In genomic region chr11:49221112-49221511, GRCh38 we compare ENCODE assay signal across 30 cellular contexts. TPM values are rescaled to one million over a fixed set of nuclear protein-coding genes. Genes with fewer than 3 reads are reported as not detected.
"Had no signal": no experiment of that assay in that cellular context is flagged by ENCODE, and none has a peak within 500 bp of the region (broad histone marks: within the 10 kb centered on the region; RNA-seq: fewer than 3 reads in every experiment).

No MANE protein-coding gene starts in this region.

- H3K4me2 ChIP-seq: SK-N-SH had no signal

- H3K9me3 Mint-ChIP-seq: activated CD4-positive, alpha-beta T cell treated with anti-CD3 and anti-CD28 coated beads, Interleukin-2, amount 10 ng/mL, durations not matched to agents 24 days and 14 days; activated T-helper 17 cell treated with anti-CD3 and anti-CD28 coated beads, Interleukin-2, amount 50 U/mL, for 72 hours; T-helper 1 cell treated with Interleukin-12 subunit alpha and Interleukin-12 subunit beta and Interleukin-4 antibody, amounts not matched to agents 30 μg/mL and 1 μg/mL, for 36 hours; T-helper 2 cell treated with Interferon-gamma antibody and Interleukin-4, amounts not matched to agents 5 μg/mL and 100 μg/mL, for 36 hours had no signal

- H3K27ac Mint-ChIP-seq: activated CD4-positive, alpha-beta T cell treated with anti-CD3 and anti-CD28 coated beads, Interleukin-2, amount 10 ng/mL, durations not matched to agents 24 days and 14 days; activated CD8-positive, alpha-beta T cell treated with anti-CD3 and anti-CD28 coated beads for 36 hours; activated naive CD8-positive, alpha-beta T cell treated with anti-CD3 and anti-CD28 coated beads for 36 hours; activated T-cell treated with anti-CD3 and anti-CD28 coated beads, Interleukin-2, amount 50 U/mL, for 72 hours; activated T-helper 17 cell treated with anti-CD3 and anti-CD28 coated beads, Interleukin-2, amount 50 U/mL, for 72 hours; T-helper 1 cell treated with Interleukin-12 subunit alpha and Interleukin-12 subunit beta and Interleukin-4 antibody, amounts not matched to agents 30 μg/mL and 1 μg/mL, for 36 hours; T-helper 2 cell treated with Interferon-gamma antibody and Interleukin-4, amounts not matched to agents 5 μg/mL and 100 μg/mL, for 36 hours had no signal

- H3K27ac ChIP-seq: brain microvascular endothelial cell, SJCRH30 had no signal

- DNase-seq: activated CD4-positive, alpha-beta T cell treated with anti-CD3 and anti-CD28 coated beads, Interleukin-2, amount 10 ng/mL, durations not matched to agents 24 days and 14 days; activated CD4-positive, alpha-beta T cell treated with anti-CD3 and anti-CD28 coated beads, Interleukin-2, amount 50 U/mL, for 4 hours; activated CD8-positive, alpha-beta T cell treated with anti-CD3 and anti-CD28 coated beads for 36 hours; activated effector memory CD4-positive, alpha-beta T cell treated with anti-CD3 and anti-CD28 coated beads, Interleukin-2, amount 50 U/mL, for 16 hours; activated naive CD4-positive, alpha-beta T cell; activated naive CD4-positive, alpha-beta T cell treated with anti-CD3 and anti-CD28 coated beads, Interleukin-2, amount 50 U/mL, for 16 hours; activated naive CD8-positive, alpha-beta T cell treated with anti-CD3 and anti-CD28 coated beads for 36 hours; activated T-cell treated with anti-CD3 and anti-CD28 coated beads, Interleukin-2, amount 50 U/mL, for 1 hour; activated T-cell treated with anti-CD3 and anti-CD28 coated beads, Interleukin-2, amount 50 U/mL, for 72 hours; amniotic stem cell; aorta; brain microvascular endothelial cell; central memory CD4-positive, alpha-beta T cell; NCI-H1105; NCI-H1417 treated with DMSO at 0.1 percent for 48 hours; NCI-H1930; NCI-H2081 treated with DMSO at 0.1 percent for 48 hours; NCI-H510A; NCI-H748 treated with DMSO at 0.1 percent for 48 hours; NK-92 treated with Interleukin-12 subunit alpha and Interleukin-12 subunit beta, amount 100 ng/mL, for 24 hours; OCI-M1; SJCRH30; SK-N-SH had no signal

- H3K4me1 Mint-ChIP-seq: activated CD4-positive, alpha-beta T cell treated with anti-CD3 and anti-CD28 coated beads, Interleukin-2, amount 10 ng/mL, durations not matched to agents 24 days and 14 days; activated naive CD8-positive, alpha-beta T cell treated with anti-CD3 and anti-CD28 coated beads for 36 hours; activated T-helper 17 cell treated with anti-CD3 and anti-CD28 coated beads, Interleukin-2, amount 50 U/mL, for 72 hours had no signal

- H3K27me3 Mint-ChIP-seq: activated CD4-positive, alpha-beta T cell treated with anti-CD3 and anti-CD28 coated beads, Interleukin-2, amount 10 ng/mL, durations not matched to agents 24 days and 14 days; activated CD8-positive, alpha-beta T cell treated with anti-CD3 and anti-CD28 coated beads for 36 hours; activated naive CD8-positive, alpha-beta T cell treated with anti-CD3 and anti-CD28 coated beads for 36 hours had no signal

- H3K9ac ChIP-seq: SK-N-SH had no signal

- ATAC-seq: activated CD8-positive, alpha-beta T cell treated with anti-CD3 and anti-CD28 coated beads for 36 hours; activated T-cell treated with anti-CD3 and anti-CD28 coated beads, Interleukin-2, amount 50 U/mL, for 72 hours; activated T-helper 17 cell treated with anti-CD3 and anti-CD28 coated beads, Interleukin-2, amount 50 U/mL, for 72 hours; Panc1 had no signal

- H3K27me3 ChIP-seq: brain microvascular endothelial cell, SJCRH30 had no signal

- H3K4me1 ChIP-seq: SJCRH30 had no signal

- H3K36me3 ChIP-seq: brain microvascular endothelial cell, SJCRH30 had no signal

- H3K9me3 ChIP-seq: SJCRH30, SK-N-SH had no signal

- FAIRE-seq: TTC549 had no signal

- H3K4me3 Mint-ChIP-seq: activated CD4-positive, alpha-beta T cell treated with anti-CD3 and anti-CD28 coated beads, Interleukin-2, amount 10 ng/mL, durations not matched to agents 24 days and 14 days; activated CD8-positive, alpha-beta T cell treated with anti-CD3 and anti-CD28 coated beads for 36 hours; activated naive CD8-positive, alpha-beta T cell treated with anti-CD3 and anti-CD28 coated beads for 36 hours; activated T-cell treated with anti-CD3 and anti-CD28 coated beads, Interleukin-2, amount 50 U/mL, for 72 hours; activated T-helper 17 cell treated with anti-CD3 and anti-CD28 coated beads, Interleukin-2, amount 50 U/mL, for 72 hours; T-helper 1 cell treated with Interleukin-12 subunit alpha and Interleukin-12 subunit beta and Interleukin-4 antibody, amounts not matched to agents 30 μg/mL and 1 μg/mL, for 36 hours; T-helper 2 cell treated with Interferon-gamma antibody and Interleukin-4, amounts not matched to agents 5 μg/mL and 100 μg/mL, for 36 hours had no signal

- H3K36me3 Mint-ChIP-seq: activated naive CD8-positive, alpha-beta T cell treated with anti-CD3 and anti-CD28 coated beads for 36 hours had no signal

- H3K4me3 ChIP-seq: SJCRH30 had no signal

RNA-seq across cellular contexts. Expression of gene FOLH1, which starts 12.7 kb away (rescaled TPM):
- total RNA-seq: activated CD4-positive, alpha-beta T cell treated with anti-CD3 and anti-CD28 coated beads, Interleukin-2, amount 10 ng/mL, durations not matched to agents 24 days and 14 days; activated CD8-positive, alpha-beta memory T cell treated with anti-CD3 and anti-CD28 coated beads for 36 hours; activated CD8-positive, alpha-beta T cell treated with anti-CD3 and anti-CD28 coated beads for 36 hours; activated naive CD8-positive, alpha-beta T cell treated with anti-CD3 and anti-CD28 coated beads for 36 hours; activated T-cell treated with anti-CD3 and anti-CD28 coated beads, Interleukin-2, amount 50 U/mL, for 72 hours; activated T-helper 17 cell treated with anti-CD3 and anti-CD28 coated beads, Interleukin-2, amount 50 U/mL, for 72 hours; MCF 10A; SJCRH30 had no signal
- polyA plus RNA-seq: SK-N-SH had no signal
